In the genomic region with DNA sequence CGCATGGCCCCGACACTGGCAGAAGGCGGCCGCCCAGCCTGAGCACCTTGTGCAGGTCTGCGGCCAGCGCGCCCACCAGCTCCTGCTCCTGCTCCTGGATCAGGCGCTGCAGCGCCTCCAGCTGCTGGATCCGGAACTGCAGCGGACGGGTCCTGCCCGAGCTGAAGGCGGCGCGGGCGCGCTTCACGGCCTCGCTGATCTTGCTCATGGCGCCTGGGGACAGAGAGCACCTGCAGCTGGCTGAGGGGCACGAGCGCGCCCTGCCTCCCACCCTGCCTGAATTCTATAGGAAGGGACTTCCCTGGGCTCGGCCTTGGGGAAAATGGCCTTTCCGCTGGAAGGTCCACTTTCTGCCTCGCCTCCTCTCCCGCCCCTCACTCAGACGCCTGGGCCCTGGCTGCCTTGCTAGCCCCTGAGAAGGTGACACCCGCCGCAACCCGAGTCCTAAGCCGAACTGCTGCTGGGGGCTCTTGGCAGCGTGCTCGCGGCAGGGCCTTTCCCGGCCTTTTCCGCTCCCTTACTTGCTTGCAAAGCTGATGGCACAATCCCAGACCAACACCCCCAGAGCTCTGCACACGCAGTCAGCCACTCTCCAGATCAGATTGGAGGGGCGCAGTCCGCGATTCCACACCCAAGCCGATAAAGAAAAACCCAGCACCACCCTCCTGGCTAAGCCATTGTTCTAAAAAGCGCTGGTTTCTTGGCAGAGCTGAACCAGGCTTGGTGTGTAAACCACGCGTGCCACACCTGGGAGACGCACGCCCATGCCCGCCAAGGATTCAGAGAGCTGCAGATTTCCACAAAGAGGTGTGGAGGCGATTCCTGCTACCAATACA, we compare ENCODE assay signal across 8 cellular contexts. TPM values are rescaled to one million over a fixed set of nuclear protein-coding genes. Genes with fewer than 3 reads are reported as not detected.
A peak's percentile ranks its signal among the peaks of the same experiment; 100 is the strongest.
DNase-seq lines count a peak whose midpoint lies in the region; ATAC-seq and TF ChIP-seq lines count a peak whose summit lies in the region.

No MANE protein-coding gene starts in this region.

- TF ChIP-seq POLR2A in erythroblast (IDR thresholded peaks at IDR 0.05; ENCODE audit: low read length) = no peak

- TF ChIP-seq CTCF in AG10803 (conservative IDR thresholded peaks at IDR 0.05; ENCODE audit: low read length) = peak; percentile 69

- peak; percentile 64 for ATAC-seq in GM21529 (IDR thresholded peaks at IDR 0.05; ENCODE audit: unreplicated experiment)
- no peak for ATAC-seq in HG03039 (IDR thresholded peaks at IDR 0.05; ENCODE audit: unreplicated experiment)

- peak overlapping the region; percentile 29 for H3K4me3 ChIP-seq in AG10803 (ENCODE audit: low read length)

- peak; percentile 49 for DNase-seq in AG10803 (ENCODE audit: low read depth)
- peak; percentile 56 for DNase-seq in NCI-H774 (lab: John Stamatoyannopoulos, UW)
- peak; percentile 78 for DNase-seq in activated T-cell treated with anti-CD3 and anti-CD28 coated beads for 4 hours
- DNase-seq in erythroblast (lab: John Stamatoyannopoulos, UW) = peak; percentile 70 to 78
- DNase-seq in mucosa of gallbladder (ENCODE audit: low spot score) = peak; percentile 93
- peak; percentile 61 to 70 for DNase-seq in stimulated activated CD8-positive, alpha-beta memory T cell treated with anti-CD3 and anti-CD28 coated beads, Interleukin-2, amount 100 ng/mL, for 1 hour (ENCODE audit: low read depth in 2 of 2)

RNA-seq across cellular contexts. Expression of gene ALDH3A1, which starts 3.0 kb away (rescaled TPM):
- total RNA-seq in mucosa of gallbladder = 3.4 TPM

RNA-seq across cellular contexts. Expression of gene SLC47A2, which starts 28.8 kb away (rescaled TPM):
- total RNA-seq in mucosa of gallbladder = not detected
